17 cellular contexts compared by ENCODE assay signal in the genomic region with DNA sequence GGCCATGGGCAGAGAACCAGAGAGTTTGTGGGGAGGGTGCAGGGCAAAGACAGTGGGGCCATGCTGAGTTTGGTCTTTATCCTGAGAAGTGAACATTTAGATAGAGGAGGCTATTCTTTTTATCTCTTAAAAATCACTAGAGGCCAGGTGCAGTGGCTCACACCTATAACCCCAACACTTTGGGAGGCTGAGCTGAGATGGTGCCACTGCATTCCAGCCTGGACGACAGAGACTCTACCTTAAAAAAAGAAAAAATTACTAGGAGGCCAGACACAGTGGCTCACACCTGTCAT. TPM values are rescaled to one million over a fixed set of nuclear protein-coding genes. Genes with fewer than 3 reads are reported as not detected.
DNase-seq lines count a peak whose midpoint lies in the region; ATAC-seq, FAIRE-seq and TF ChIP-seq lines count a peak whose summit lies in the region.
"Had no signal": no experiment of that assay in that cellular context is flagged by ENCODE, and none has a peak within 500 bp of the region (broad histone marks: within the 10 kb centered on the region; RNA-seq: fewer than 3 reads in every experiment).

No MANE protein-coding gene starts in this region.

- TF ChIP-seq POLR2A in A549 (IDR thresholded peaks at IDR 0.05; ENCODE audit: low read length), result no peak

- no peak overlapping the region for H3K4me3 ChIP-seq in A549
- H3K4me3 ChIP-seq in Caco-2 (ENCODE audit: low read depth, low read length), result no peak overlapping the region
- H3K4me3 ChIP-seq: SK-N-MC had no signal

- H3K9me3 Mint-ChIP-seq in Caco-2 (ENCODE audit: unreplicated experiment), result no peaks in the 10 kb centered on the region
- H3K9me3 Mint-ChIP-seq in central memory CD8-positive, alpha-beta T cell, result no peaks in the 10 kb centered on the region
- no peaks in the 10 kb centered on the region for H3K9me3 Mint-ChIP-seq in immature natural killer cell
- H3K9me3 Mint-ChIP-seq: CD14-positive monocyte had no signal

- H3K27ac Mint-ChIP-seq in Caco-2 (ENCODE audit: unreplicated experiment) (peak overlapping the region; percentile 9), immature natural killer cell (no peak overlapping the region)
- H3K27ac Mint-ChIP-seq in central memory CD8-positive, alpha-beta T cell (ENCODE audit: low read depth), result peak overlapping the region; percentile 30

- CTCF ChIA-PET in A549 (lab: Yijun Ruan, JAX) (interaction anchor here (0.6 kb wide), 1 partner anchor 397 kb away, joined by 4 read pairs; no protein-coding TSS in a partner anchor), Caco-2 (lab: Charles Lee) (no interaction called here)

- no peak for ATAC-seq in A549
- ATAC-seq in central memory CD8-positive, alpha-beta T cell (replicated peaks; ENCODE audit: extremely low read depth, poor library complexity, severe bottlenecking), result no peak

- H3K4me1 ChIP-seq in A549 (peaks cover 24% of the 10 kb centered on the region), Caco-2 (peaks cover 9% of the 10 kb centered on the region)

- TF ChIP-seq CTCF in A549 (IDR thresholded peaks at IDR 0.05) (no peak), Caco-2 (IDR thresholded peaks at IDR 0.05; ENCODE audit: insufficient read depth in 1 of 2, low read depth in 1 of 2, low read length in 1 of 2, severe bottlenecking in 1 of 2, unreplicated experiment in 1 of 2) (no peak)

- 92% methylated on average over 1 of the region's 1 CpG for WGBS in A549 (ENCODE audit: missing lambda C conversion rate)

- H3K36me3 Mint-ChIP-seq in Caco-2 (ENCODE audit: insufficient read depth, unreplicated experiment), result peaks cover 6% of the 10 kb centered on the region
- H3K36me3 Mint-ChIP-seq in central memory CD8-positive, alpha-beta T cell (ENCODE audit: insufficient read depth), result peaks cover 40% of the 10 kb centered on the region
- peaks cover 24 to 37% (median 36%) of the 10 kb centered on the region in 3 donors for H3K36me3 Mint-ChIP-seq in immature natural killer cell

- H3K4me1 Mint-ChIP-seq in Caco-2 (ENCODE audit: low read depth, unreplicated experiment), result peaks cover 20% of the 10 kb centered on the region
- peaks cover 29% of the 10 kb centered on the region for H3K4me1 Mint-ChIP-seq in central memory CD8-positive, alpha-beta T cell
- peaks cover 0 to 4% of the 10 kb centered on the region in 2 donors for H3K4me1 Mint-ChIP-seq in immature natural killer cell
- H3K4me1 Mint-ChIP-seq: CD14-positive monocyte had no signal

- no peak for DNase-seq in A549 (ENCODE audit: low read depth in 1 of 2, low spot score in 1 of 2)
- no peak for DNase-seq in Caco-2
- DNase-seq in central memory CD8-positive, alpha-beta T cell (ENCODE audit: low spot score in 2 of 2), result no peak
- DNase-seq in immature natural killer cell, result no peak
- DNase-seq in OCI-M2 (lab: John Stamatoyannopoulos, UW; ENCODE audit: unreplicated experiment), result no peak
- DNase-seq: DMS79 treated with DMSO at 0.1 percent for 48 hours, GOT3, KG1, NCI-H1105 treated with DMSO at 0.1 percent for 48 hours, NCI-H1694, NCI-H2081 treated with DMSO at 0.1 percent for 48 hours, NCI-H446 treated with DMSO at 0.1 percent for 48 hours, NCI-H69, SHP77 had no signal

- TF ChIP-seq EP300 in A549 (IDR thresholded peaks at IDR 0.05), result no peak

- peak overlapping the region; percentile 42 for H3K4me2 ChIP-seq in A549

- H3K27me3 Mint-ChIP-seq in Caco-2 (ENCODE audit: insufficient read depth, unreplicated experiment) (no peaks in the 10 kb centered on the region), immature natural killer cell (ENCODE audit: low read depth in 3 of 3) (peaks cover 0 to 2% (median 1%) of the 10 kb centered on the region in 3 donors)
- no peaks in the 10 kb centered on the region for H3K27me3 Mint-ChIP-seq in central memory CD8-positive, alpha-beta T cell

- peaks cover 13% of the 10 kb centered on the region for H3K36me3 ChIP-seq in Caco-2 (ENCODE audit: control insufficient read depth, insufficient read depth, low read length)

- no TSS peak for BruUV-seq in Caco-2 (replicated peaks; lab: Mats Ljungman, UMichigan)

- no peak for TF ChIP-seq RAD21 in A549 (conservative IDR thresholded peaks at IDR 0.05 in 1 of 2, IDR thresholded peaks at IDR 0.05 in 1 of 2)

- no peaks in the 10 kb centered on the region for H3K27me3 ChIP-seq in Caco-2 (replicated peaks; ENCODE audit: control insufficient read depth, insufficient read depth, low read length)

- H3K4me3 Mint-ChIP-seq in Caco-2 (ENCODE audit: unreplicated experiment) (no peak overlapping the region), immature natural killer cell (no peak overlapping the region)
- H3K4me3 Mint-ChIP-seq in central memory CD8-positive, alpha-beta T cell, result no peak overlapping the region
- H3K4me3 Mint-ChIP-seq: CD14-positive monocyte had no signal

- H3K27ac ChIP-seq in A549, result no peak overlapping the region
- H3K27ac ChIP-seq: SK-N-MC had no signal

- POLR2A ChIA-PET in A549 (lab: Yijun Ruan, JAX) (no interaction called here), Caco-2 (lab: Charles Lee) (no interaction called here)

- FAIRE-seq in A549 (lab: Jason Lieb, UNC), result no peak
- FAIRE-seq: RCC 7860 had no signal

- intact Hi-C loops in Caco-2 (cut with micrococcal nuclease; ENCODE audit: unreplicated experiment), result no loop called here

- H3K9me3 ChIP-seq in A549 (no peaks in the 10 kb centered on the region), Caco-2 (no peaks in the 10 kb centered on the region)

TF ChIP-seq in A549, 52 proteins besides CTCF, POLR2A, EP300 and RAD21 (continues in another document):
- TF ChIP-seq MAFK (IDR thresholded peaks at IDR 0.05; ENCODE audit: partially characterized antibody) (no peak), KDM5A (IDR thresholded peaks at IDR 0.05) (no peak), RFX5 (IDR thresholded peaks at IDR 0.05) (no peak), ZSCAN20 (CRISPR knock-in tag; IDR thresholded peaks at IDR 0.05) (no peak), HOXB13 (CRISPR knock-in tag; IDR thresholded peaks at IDR 0.05; ENCODE audit: low read depth) (no peak), POLR2AphosphoS2 (conservative IDR thresholded peaks at IDR 0.05; ENCODE audit: low read length) (no peak), ELK1 (IDR thresholded peaks at IDR 0.05; ENCODE audit: low read depth, low read length) (no peak), CBX8 (IDR thresholded peaks at IDR 0.05) (no peak), ZNF302 (CRISPR knock-in tag; IDR thresholded peaks at IDR 0.05) (no peak), EHMT2 (IDR thresholded peaks at IDR 0.05; ENCODE audit: low read depth) (no peak), HOXB5 (CRISPR knock-in tag; IDR thresholded peaks at IDR 0.05) (no peak)

RNA-seq across cellular contexts. Expression of gene PXMP4, which starts 8.7 kb away (rescaled TPM):
- 6.6 and 7.3 TPM in 2 replicates for polyA plus RNA-seq in A549 (2011; rRNA removed)
- 8.5 and 8.8 TPM in 2 replicates for polyA plus RNA-seq in A549 (2012; cell fraction: cytosol; rRNA removed)
- 7.2 and 7.8 TPM in 2 replicates for polyA plus RNA-seq in A549 (2012; cell fraction: nucleus; rRNA removed)
- polyA plus RNA-seq in A549 (2017; fragmentation: RNase III; extraction: RNeasy Plus Mini Kit Qiagen cat#74134 plus additional on column Dnase treatment), result 4.0 to 5.4 TPM (median 4.5 TPM) in 3 replicates
- 10.1 and 10.8 TPM in 2 replicates for polyA minus RNA-seq in A549 (2011; rRNA and poly(A)+ RNA removed)
- total RNA-seq in Caco-2 (2022), result 37.3 and 39.5 TPM in 2 replicates
- polyA plus RNA-seq in immature natural killer cell, result 10 to 100 TPM in 2 of 3 donors, 1 to 10 TPM in 1; 6.8 to 16.6 (median 14.1) TPM

RNA-seq across cellular contexts. Expression of gene ZNF341, which starts 20.4 kb away (rescaled TPM):
- polyA plus RNA-seq in A549 (2011; rRNA removed) (2.1 and 2.7 TPM in 2 replicates), A549 (2017; fragmentation: RNase III; extraction: RNeasy Plus Mini Kit Qiagen cat#74134 plus additional on column Dnase treatment) (3.6 to 4.1 TPM (median 3.8 TPM) in 3 replicates), immature natural killer cell (1 to 10 TPM in 2 of 3 donors, under 1 TPM in 1; 0.79 to 3.8 (median 1.7) TPM)
- polyA plus RNA-seq in A549 (2012; cell fraction: cytosol; rRNA removed), result 5.8 and 6.1 TPM in 2 replicates
- polyA plus RNA-seq in A549 (2012; cell fraction: nucleus; rRNA removed), result 18.1 and 21.9 TPM in 2 replicates
- polyA minus RNA-seq in A549 (2011; rRNA and poly(A)+ RNA removed), result 3.4 and 4.7 TPM in 2 replicates
- 2.9 and 4.6 TPM in 2 replicates for total RNA-seq in Caco-2 (2022)

RNA-seq across cellular contexts. Expression of gene E2F1, which starts 25.2 kb away (rescaled TPM):
- polyA plus RNA-seq in A549 (2011; rRNA removed), result 17.9 and 19.4 TPM in 2 replicates
- 52.5 and 61.3 TPM in 2 replicates for polyA plus RNA-seq in A549 (2012; cell fraction: cytosol; rRNA removed)
- polyA plus RNA-seq in A549 (2012; cell fraction: nucleus; rRNA removed), result 122 and 133 TPM in 2 replicates
- 32.8 to 35.8 TPM (median 33.5 TPM) in 3 replicates for polyA plus RNA-seq in A549 (2017; fragmentation: RNase III; extraction: RNeasy Plus Mini Kit Qiagen cat#74134 plus additional on column Dnase treatment)
- polyA minus RNA-seq in A549 (2011; rRNA and poly(A)+ RNA removed), result 13.4 and 21.1 TPM in 2 replicates
- total RNA-seq in Caco-2 (2022), result 67.5 and 74.7 TPM in 2 replicates
- polyA plus RNA-seq in immature natural killer cell, result 1 to 10 TPM; 1.5 to 2.5 (median 1.8) TPM

RNA-seq across cellular contexts. Expression of gene NECAB3, which starts 37.2 kb away (rescaled TPM):
- polyA plus RNA-seq in A549 (2011; rRNA removed) (9.3 and 10.7 TPM in 2 replicates), A549 (2017; fragmentation: RNase III; extraction: RNeasy Plus Mini Kit Qiagen cat#74134 plus additional on column Dnase treatment) (17.2 to 21.6 TPM (median 19.3 TPM) in 3 replicates), immature natural killer cell (1 to 10 TPM; 2.5 to 3.8 (median 2.9) TPM)
- polyA plus RNA-seq in A549 (2012; cell fraction: cytosol; rRNA removed), result 24.6 and 31.7 TPM in 2 replicates
- 115 and 180 TPM in 2 replicates for polyA plus RNA-seq in A549 (2012; cell fraction: nucleus; rRNA removed)
- 14.3 and 19.7 TPM in 2 replicates for polyA minus RNA-seq in A549 (2011; rRNA and poly(A)+ RNA removed)
- total RNA-seq in Caco-2 (2022), result 98.4 and 105 TPM in 2 replicates

RNA-seq across cellular contexts. Expression of gene ACTL10, which starts 44.6 kb away (rescaled TPM):
- not detected in 2 replicates for polyA plus RNA-seq in A549 (2011; rRNA removed)
- not detected in 2 replicates for polyA plus RNA-seq in A549 (2012; cell fraction: cytosol; rRNA removed)
- not detected in 2 replicates for polyA plus RNA-seq in A549 (2012; cell fraction: nucleus; rRNA removed)
- not detected in 3 replicates for polyA plus RNA-seq in A549 (2017; fragmentation: RNase III; extraction: RNeasy Plus Mini Kit Qiagen cat#74134 plus additional on column Dnase treatment)
- polyA minus RNA-seq in A549 (2011; rRNA and poly(A)+ RNA removed), result not detected in 2 replicates
- total RNA-seq in Caco-2 (2022), result 3.4 and 4.5 TPM in 2 replicates
- polyA plus RNA-seq in immature natural killer cell, result 1 to 10 TPM; 3.4 to 7.0 (median 3.9) TPM

Comparison
In these comparisons a context has a peak if more than half of its experiments do, and no peak if none do; other contexts are left out.
1. H3K27ac Mint-ChIP-seq: peak in Caco-2 (single experiment) and central memory CD8-positive, alpha-beta T cell (single experiment); none in immature natural killer cell (0 of 6).
2. RNA of gene E2F1, which starts 25.2 kb away (polyA plus RNA-seq): 17.9 to 133 TPM in A549; 1.5 to 2.5 TPM in immature natural killer cell; every median in the first group is over 4 times any median in the second.